ENCODE assay signal across 19 cellular contexts in the genomic region with DNA sequence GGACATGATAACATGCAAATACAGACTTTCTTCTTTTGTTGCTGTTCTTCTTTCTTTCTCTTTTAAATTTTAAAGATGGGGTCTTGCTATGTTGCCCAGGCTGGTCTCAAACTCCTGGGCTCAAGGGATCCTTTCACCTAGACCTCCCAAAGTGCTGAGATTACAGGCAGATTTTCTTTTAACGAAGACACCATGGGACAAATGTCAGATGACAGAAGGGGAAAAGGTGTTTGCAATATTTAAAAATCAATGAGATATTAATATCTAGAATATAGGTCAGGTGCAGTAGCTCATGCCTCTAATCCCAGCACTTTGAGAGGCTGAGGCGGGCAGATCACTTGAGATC. TPM values are rescaled to one million over a fixed set of nuclear protein-coding genes. Genes with fewer than 3 reads are reported as not detected.
DNase-seq lines count a peak whose midpoint lies in the region; ATAC-seq and TF ChIP-seq lines count a peak whose summit lies in the region.
"Had no signal": no experiment of that assay in that cellular context is flagged by ENCODE, and none has a peak within 500 bp of the region (broad histone marks: within the 10 kb centered on the region; RNA-seq: fewer than 3 reads in every experiment).

No MANE protein-coding gene starts in this region.

- H3K36me3 ChIP-seq in CD4-positive, CD25-positive, alpha-beta regulatory T cell (ENCODE audit: control insufficient read depth, insufficient read depth, low read length) = no peaks in the 10 kb centered on the region

- POLR2A ChIA-PET in activated CD8-positive, alpha-beta T cell treated with anti-CD3 and anti-CD28 coated beads for 36 hours (lab: Charles Lee) = no interaction called here
- POLR2A ChIA-PET in activated CD8-positive, alpha-beta T cell treated with anti-CD3 and anti-CD28 coated beads, Interleukin-2, amount 10 ng/mL, durations not matched to agents 7 days and 5 days (lab: Charles Lee) = no interaction called here
- POLR2A ChIA-PET in WTC11 (lab: Charles Lee) = no interaction called here

- no peaks in the 10 kb centered on the region for H3K36me3 Mint-ChIP-seq in activated CD8-positive, alpha-beta T cell treated with anti-CD3 and anti-CD28 coated beads for 36 hours (ENCODE audit: low read depth)
- H3K36me3 Mint-ChIP-seq in activated CD8-positive, alpha-beta T cell treated with anti-CD3 and anti-CD28 coated beads, Interleukin-2, amount 10 ng/mL, durations not matched to agents 7 days and 5 days (ENCODE audit: low read depth) = no peaks in the 10 kb centered on the region
- H3K36me3 Mint-ChIP-seq in CD4-positive, CD25-positive, alpha-beta regulatory T cell = no peaks in the 10 kb centered on the region
- no peaks in the 10 kb centered on the region for H3K36me3 Mint-ChIP-seq in WTC11
- H3K36me3 Mint-ChIP-seq in activated naive CD8-positive, alpha-beta T cell treated with anti-CD3 and anti-CD28 coated beads, Interleukin-2, amount 50 U/mL, for 24 hours (ENCODE audit: low read depth) = no peaks in the 10 kb centered on the region

- H3K4me3 Mint-ChIP-seq in activated CD8-positive, alpha-beta T cell treated with anti-CD3 and anti-CD28 coated beads for 36 hours = no peak overlapping the region
- H3K4me3 Mint-ChIP-seq in activated CD8-positive, alpha-beta T cell treated with anti-CD3 and anti-CD28 coated beads, Interleukin-2, amount 10 ng/mL, durations not matched to agents 7 days and 5 days = no peak overlapping the region
- H3K4me3 Mint-ChIP-seq in CD4-positive, CD25-positive, alpha-beta regulatory T cell = peak overlapping the region in 1 of 4 donors; percentile 27
- H3K4me3 Mint-ChIP-seq in WTC11 = no peak overlapping the region
- peak overlapping the region; percentile 38 for H3K4me3 Mint-ChIP-seq in activated naive CD8-positive, alpha-beta T cell treated with anti-CD3 and anti-CD28 coated beads, Interleukin-2, amount 50 U/mL, for 24 hours
- H3K4me3 Mint-ChIP-seq: HFFc6 had no signal

- intact Hi-C loops in activated CD8-positive, alpha-beta T cell treated with anti-CD3 and anti-CD28 coated beads for 36 hours (cut with micrococcal nuclease) = no loop called here

- peaks cover 18% of the 10 kb centered on the region for H3K27me3 Mint-ChIP-seq in activated CD8-positive, alpha-beta T cell treated with anti-CD3 and anti-CD28 coated beads for 36 hours
- peaks cover 14% of the 10 kb centered on the region for H3K27me3 Mint-ChIP-seq in activated CD8-positive, alpha-beta T cell treated with anti-CD3 and anti-CD28 coated beads, Interleukin-2, amount 10 ng/mL, durations not matched to agents 7 days and 5 days (ENCODE audit: low read depth)
- no peaks in the 10 kb centered on the region for H3K27me3 Mint-ChIP-seq in CD4-positive, CD25-positive, alpha-beta regulatory T cell
- peaks cover 2% of the 10 kb centered on the region; the same call in 1 of the 2 replicates for H3K27me3 Mint-ChIP-seq in WTC11 (ENCODE audit: low read depth)
- peaks cover 15% of the 10 kb centered on the region for H3K27me3 Mint-ChIP-seq in activated naive CD8-positive, alpha-beta T cell treated with anti-CD3 and anti-CD28 coated beads, Interleukin-2, amount 50 U/mL, for 24 hours

- H3K27me3 ChIP-seq in CD4-positive, CD25-positive, alpha-beta regulatory T cell (ENCODE audit: control insufficient read depth, insufficient read depth, low read length) = no peaks in the 10 kb centered on the region

- no peak for DNase-seq in activated CD8-positive, alpha-beta T cell treated with anti-CD3 and anti-CD28 coated beads for 36 hours
- no peak for DNase-seq in activated CD8-positive, alpha-beta T cell treated with anti-CD3 and anti-CD28 coated beads, Interleukin-2, amount 10 ng/mL, durations not matched to agents 7 days and 5 days
- no peak for DNase-seq in CD4-positive, CD25-positive, alpha-beta regulatory T cell
- no peak for DNase-seq in WTC11 (ENCODE audit: low spot score)
- no peak for DNase-seq in activated naive CD8-positive, alpha-beta T cell treated with anti-CD3 and anti-CD28 coated beads, Interleukin-2, amount 50 U/mL, for 24 hours
- no peak for DNase-seq in NCI-H524 treated with DMSO at 0.1 percent for 48 hours (lab: John Stamatoyannopoulos, UW)
- DNase-seq in AG08396 (ENCODE audit: low spot score) = no peak
- no peak for DNase-seq in GM19240 (ENCODE audit: insufficient read length, low spot score)
- DNase-seq: Caco-2; DMS153; KBM-7; NCI-H1417 treated with DMSO at 0.1 percent for 48 hours; NCI-H1930; NCI-H69; NK-92 treated with Interleukin-12 subunit alpha and Interleukin-12 subunit beta, amount 100 ng/mL, for 24 hours; RPMI8226 had no signal

- CTCF ChIA-PET in activated CD8-positive, alpha-beta T cell treated with anti-CD3 and anti-CD28 coated beads for 36 hours (lab: Charles Lee) = no interaction called here
- CTCF ChIA-PET in activated CD8-positive, alpha-beta T cell treated with anti-CD3 and anti-CD28 coated beads, Interleukin-2, amount 10 ng/mL, durations not matched to agents 7 days and 5 days (lab: Charles Lee) = no interaction called here
- CTCF ChIA-PET in WTC11 (lab: Charles Lee) = interaction anchor here (5.2 kb wide), 1 partner anchor 27 kb away, joined by 29 read pairs; the partner anchor contains the start of gene FAM98C

- no peak for TF ChIP-seq CTCF in activated CD8-positive, alpha-beta T cell treated with anti-CD3 and anti-CD28 coated beads for 36 hours (IDR thresholded peaks at IDR 0.05)
- no peak for TF ChIP-seq CTCF in WTC11 (IDR thresholded peaks at IDR 0.05)

- H3K27ac ChIP-seq in CD4-positive, CD25-positive, alpha-beta regulatory T cell (ENCODE audit: insufficient read depth, low read length, poor library complexity, severe bottlenecking) = peak overlapping the region; percentile 5
- H3K27ac ChIP-seq: A549, C4-2B had no signal

- H3K4me1 ChIP-seq in CD4-positive, CD25-positive, alpha-beta regulatory T cell (ENCODE audit: control insufficient read depth, insufficient read depth, low read length, poor library complexity, severe bottlenecking) = peaks cover 39% of the 10 kb centered on the region
- H3K4me1 ChIP-seq: Caco-2 had no signal

- H3K4me1 Mint-ChIP-seq in activated CD8-positive, alpha-beta T cell treated with anti-CD3 and anti-CD28 coated beads for 36 hours (ENCODE audit: low read depth) = peaks cover 31% of the 10 kb centered on the region
- peaks cover 25% of the 10 kb centered on the region for H3K4me1 Mint-ChIP-seq in activated CD8-positive, alpha-beta T cell treated with anti-CD3 and anti-CD28 coated beads, Interleukin-2, amount 10 ng/mL, durations not matched to agents 7 days and 5 days (ENCODE audit: low read depth)
- H3K4me1 Mint-ChIP-seq in CD4-positive, CD25-positive, alpha-beta regulatory T cell = peaks cover 17 to 53% (median 34%) of the 10 kb centered on the region in 4 donors
- peaks cover 40% of the 10 kb centered on the region for H3K4me1 Mint-ChIP-seq in WTC11
- peaks cover 44% of the 10 kb centered on the region for H3K4me1 Mint-ChIP-seq in activated naive CD8-positive, alpha-beta T cell treated with anti-CD3 and anti-CD28 coated beads, Interleukin-2, amount 50 U/mL, for 24 hours

- H3K9me3 Mint-ChIP-seq in activated CD8-positive, alpha-beta T cell treated with anti-CD3 and anti-CD28 coated beads for 36 hours = no peaks in the 10 kb centered on the region
- no peaks in the 10 kb centered on the region for H3K9me3 Mint-ChIP-seq in activated CD8-positive, alpha-beta T cell treated with anti-CD3 and anti-CD28 coated beads, Interleukin-2, amount 10 ng/mL, durations not matched to agents 7 days and 5 days (ENCODE audit: insufficient read depth)
- H3K9me3 Mint-ChIP-seq in CD4-positive, CD25-positive, alpha-beta regulatory T cell = peaks cover 0 to 1% (median 0%) of the 10 kb centered on the region in 7 donors
- no peaks in the 10 kb centered on the region for H3K9me3 Mint-ChIP-seq in WTC11
- no peaks in the 10 kb centered on the region for H3K9me3 Mint-ChIP-seq in activated naive CD8-positive, alpha-beta T cell treated with anti-CD3 and anti-CD28 coated beads, Interleukin-2, amount 50 U/mL, for 24 hours
- H3K9me3 Mint-ChIP-seq: HFFc6 had no signal

- peak overlapping the region; percentile 54 for H3K4me3 ChIP-seq in CD4-positive, CD25-positive, alpha-beta regulatory T cell (ENCODE audit: low read depth, low read length)
- H3K4me3 ChIP-seq: A549 had no signal

- ATAC-seq in activated CD8-positive, alpha-beta T cell treated with anti-CD3 and anti-CD28 coated beads for 36 hours = no peak
- no peak for ATAC-seq in activated CD8-positive, alpha-beta T cell treated with anti-CD3 and anti-CD28 coated beads, Interleukin-2, amount 10 ng/mL, durations not matched to agents 7 days and 5 days
- no peak for ATAC-seq in CD4-positive, CD25-positive, alpha-beta regulatory T cell (ENCODE audit: low read depth in 2 of 2)
- ATAC-seq in WTC11 = no peak
- ATAC-seq in activated naive CD8-positive, alpha-beta T cell treated with anti-CD3 and anti-CD28 coated beads, Interleukin-2, amount 50 U/mL, for 24 hours = no peak

- no peaks in the 10 kb centered on the region for H3K9me3 ChIP-seq in CD4-positive, CD25-positive, alpha-beta regulatory T cell (ENCODE audit: control insufficient read depth in 2 of 2, low read length in 2 of 2)
- H3K9me3 ChIP-seq: A549, Caco-2 had no signal

- H3K27ac Mint-ChIP-seq in activated CD8-positive, alpha-beta T cell treated with anti-CD3 and anti-CD28 coated beads for 36 hours = peak overlapping the region; percentile 90
- H3K27ac Mint-ChIP-seq in activated CD8-positive, alpha-beta T cell treated with anti-CD3 and anti-CD28 coated beads, Interleukin-2, amount 10 ng/mL, durations not matched to agents 7 days and 5 days = no peak overlapping the region
- H3K27ac Mint-ChIP-seq in CD4-positive, CD25-positive, alpha-beta regulatory T cell = peak overlapping the region; percentile 89 to 93 (median 90)
- H3K27ac Mint-ChIP-seq in WTC11 = peak overlapping the region; percentile 75; the same call in 1 of the 2 replicates
- peak overlapping the region; percentile 93 for H3K27ac Mint-ChIP-seq in activated naive CD8-positive, alpha-beta T cell treated with anti-CD3 and anti-CD28 coated beads, Interleukin-2, amount 50 U/mL, for 24 hours
- H3K27ac Mint-ChIP-seq: HFFc6 had no signal

RNA-seq across cellular contexts. Expression of gene RYR1, which starts 3.7 kb away (rescaled TPM):
- total RNA-seq in activated CD8-positive, alpha-beta T cell treated with anti-CD3 and anti-CD28 coated beads for 36 hours = 1 to 10 TPM in 1 of 2 experiments, under 1 TPM in 1; 0.63 to 1.2 TPM
- under 1 TPM; 0.42 to 0.83 TPM for total RNA-seq in activated CD8-positive, alpha-beta T cell treated with anti-CD3 and anti-CD28 coated beads, Interleukin-2, amount 10 ng/mL, durations not matched to agents 7 days and 5 days
- 4.9 TPM for total RNA-seq in CD4-positive, CD25-positive, alpha-beta regulatory T cell
- under 1 TPM; 0.07 to 0.65 (median 0.34) TPM for polyA plus RNA-seq in CD4-positive, CD25-positive, alpha-beta regulatory T cell
- 19.8 to 24.2 TPM (median 21.1 TPM) in 3 replicates for total RNA-seq in WTC11 (2021)
- total RNA-seq: HFFc6 had no signal

RNA-seq across cellular contexts. Expression of gene RASGRP4, which starts 3.8 kb away (rescaled TPM):
- 1 to 10 TPM; 1.4 to 1.8 TPM for total RNA-seq in activated CD8-positive, alpha-beta T cell treated with anti-CD3 and anti-CD28 coated beads for 36 hours
- total RNA-seq in activated CD8-positive, alpha-beta T cell treated with anti-CD3 and anti-CD28 coated beads, Interleukin-2, amount 10 ng/mL, durations not matched to agents 7 days and 5 days = under 1 TPM; 0.42 to 0.50 TPM
- 10.9 TPM for total RNA-seq in CD4-positive, CD25-positive, alpha-beta regulatory T cell
- 1 to 10 TPM; 1.6 to 9.3 (median 5.0) TPM for polyA plus RNA-seq in CD4-positive, CD25-positive, alpha-beta regulatory T cell
- 2.5 to 4.1 TPM (median 3.4 TPM) in 3 replicates for total RNA-seq in WTC11 (2021)
- total RNA-seq: Caco-2, HFFc6 had no signal

RNA-seq across cellular contexts. Expression of gene FAM98C, which starts 26.9 kb away (rescaled TPM):
- total RNA-seq in activated CD8-positive, alpha-beta T cell treated with anti-CD3 and anti-CD28 coated beads for 36 hours = 10 to 100 TPM; 11.7 to 12.5 TPM
- 10 to 100 TPM; 21.0 to 25.9 TPM for total RNA-seq in activated CD8-positive, alpha-beta T cell treated with anti-CD3 and anti-CD28 coated beads, Interleukin-2, amount 10 ng/mL, durations not matched to agents 7 days and 5 days
- 41.3 TPM for total RNA-seq in CD4-positive, CD25-positive, alpha-beta regulatory T cell
- polyA plus RNA-seq in CD4-positive, CD25-positive, alpha-beta regulatory T cell = 10 to 100 TPM; 17.2 to 20.8 (median 19.8) TPM
- total RNA-seq in WTC11 (2021) = 9.7 to 12.2 TPM (median 10.2 TPM) in 3 replicates

RNA-seq across cellular contexts. Expression of gene SPRED3, which starts 41.3 kb away (rescaled TPM):
- 1 to 10 TPM in 1 of 2 experiments, under 1 TPM in 1; 0.69 to 1.5 TPM for total RNA-seq in activated CD8-positive, alpha-beta T cell treated with anti-CD3 and anti-CD28 coated beads for 36 hours
- 1 to 10 TPM in 1 of 2 experiments, under 1 TPM in 1; 0.90 to 1.3 TPM for total RNA-seq in activated CD8-positive, alpha-beta T cell treated with anti-CD3 and anti-CD28 coated beads, Interleukin-2, amount 10 ng/mL, durations not matched to agents 7 days and 5 days
- total RNA-seq in CD4-positive, CD25-positive, alpha-beta regulatory T cell = 1.3 TPM
- polyA plus RNA-seq in CD4-positive, CD25-positive, alpha-beta regulatory T cell = under 1 TPM in 3 of 4 donors, not detected in 1; 0.06 to 0.13 (median 0.07) TPM
- 5.2 to 7.3 TPM (median 7.2 TPM) in 3 replicates for total RNA-seq in WTC11 (2021)

RNA-seq across cellular contexts. Expression of gene GGN, which starts 42.0 kb away (rescaled TPM):
- total RNA-seq in activated CD8-positive, alpha-beta T cell treated with anti-CD3 and anti-CD28 coated beads for 36 hours = not detected
- not detected for total RNA-seq in activated CD8-positive, alpha-beta T cell treated with anti-CD3 and anti-CD28 coated beads, Interleukin-2, amount 10 ng/mL, durations not matched to agents 7 days and 5 days
- total RNA-seq in CD4-positive, CD25-positive, alpha-beta regulatory T cell = 0.91 TPM
- polyA plus RNA-seq in CD4-positive, CD25-positive, alpha-beta regulatory T cell = not detected
- total RNA-seq in WTC11 (2021) = 2.4 to 3.1 TPM (median 2.7 TPM) in 3 replicates
